ENCODE assay signal across 8 cellular contexts in genomic region chr2:189441709-189442074, GRCh38. TPM values are rescaled to one million over a fixed set of nuclear protein-coding genes. Genes with fewer than 3 reads are reported as not detected.
DNase-seq lines count a peak whose midpoint lies in the region; ATAC-seq and TF ChIP-seq lines count a peak whose summit lies in the region.

No MANE protein-coding gene starts in this region.

- H3K9ac ChIP-seq in SK-N-SH, result peak overlapping the region; percentile 95
- peak overlapping the region; percentile 61 for H3K9ac ChIP-seq in rectal smooth muscle tissue (ENCODE audit: low read length)

- WGBS in SK-N-SH (ENCODE audit: low lambda C conversion rate), result 3% methylated on average over 6 of the region's 12 CpGs

- TF ChIP-seq CTCF in SK-N-SH (IDR thresholded peaks at IDR 0.05) (no peak), foreskin keratinocyte (conservative IDR thresholded peaks at IDR 0.05) (no peak)

- peak overlapping the region; percentile 87 to 96 for H3K27ac ChIP-seq in SK-N-SH (ENCODE audit: low read depth in 2 of 2, low read length in 1 of 2)
- H3K27ac ChIP-seq in foreskin keratinocyte, result peak overlapping the region; percentile 79
- peak overlapping the region; percentile 98 for H3K27ac ChIP-seq in rectal smooth muscle tissue (ENCODE audit: low read depth, low read length)

- CTCF ChIA-PET in SK-N-SH (lab: Yijun Ruan, JAX), result no interaction called here

- H3K79me2 ChIP-seq in SK-N-SH (ENCODE audit: insufficient read depth), result peaks cover 62% of the 10 kb centered on the region

- H2AFZ ChIP-seq in SK-N-SH (ENCODE audit: low read depth), result peak overlapping the region; percentile 83

- H3F3A ChIP-seq in SK-N-SH (replicated peaks; ENCODE audit: insufficient read depth), result no peaks in the 10 kb centered on the region

- H3K4me3 ChIP-seq in SK-N-SH (ENCODE audit: low read depth in 2 of 2, low read length in 1 of 2) (peak overlapping the region; percentile 78 to 87), rectal smooth muscle tissue (ENCODE audit: low read length) (peak overlapping the region; percentile 91)

- H3K4me1 ChIP-seq in SK-N-SH (ENCODE audit: control insufficient read depth in 1 of 2, insufficient read depth in 2 of 2, low read depth in 1 of 2, low read length in 1 of 2), result peaks cover 7 to 12% of the 10 kb centered on the region in 2 experiments; a peak in 3 of 4 replicates
- peaks cover 20% of the 10 kb centered on the region for H3K4me1 ChIP-seq in foreskin keratinocyte
- H3K4me1 ChIP-seq in rectal smooth muscle tissue (ENCODE audit: control insufficient read depth, insufficient read depth, low read length), result no peaks in the 10 kb centered on the region

- H3K9me3 ChIP-seq in SK-N-SH, result no peaks in the 10 kb centered on the region

- TF ChIP-seq RAD21 in SK-N-SH (IDR thresholded peaks at IDR 0.05; ENCODE audit: low read length), result no peak

- in situ Hi-C loops in G401 (cut with HindIII; ENCODE audit: low sequenced_read_pairs), result no loop called here

- POLR2A ChIA-PET in SK-N-SH (lab: Yijun Ruan, JAX), result interaction anchor here (2.2 kb wide), 1 partner anchor 139 kb away, joined by 9 read pairs; the partner anchor contains the start of gene SLC40A1

- H3K36me3 ChIP-seq in SK-N-SH (replicated peaks in 1 of 2; ENCODE audit: control insufficient read depth in 1 of 2, insufficient read depth in 2 of 2, low read length in 1 of 2) (peaks cover 15 to 21% of the 10 kb centered on the region in 2 experiments), rectal smooth muscle tissue (ENCODE audit: control insufficient read depth, insufficient read depth, low read length) (no peaks in the 10 kb centered on the region)

- H3K27me3 ChIP-seq in SK-N-SH (ENCODE audit: insufficient read depth) (no peaks in the 10 kb centered on the region), foreskin keratinocyte (no peaks in the 10 kb centered on the region), rectal smooth muscle tissue (ENCODE audit: control insufficient read depth, insufficient read depth, low read length) (no peaks in the 10 kb centered on the region)

- DNase-seq in NCI-H1092 treated with DMSO at 0.1 percent for 48 hours (lab: John Stamatoyannopoulos, UW) (peak; percentile 48), NCI-H1092 (lab: John Stamatoyannopoulos, UW) (no peak), SK-N-SH (no peak), foreskin keratinocyte (no peak), G401 (ENCODE audit: low spot score) (no peak)
- no peak for DNase-seq in stimulated activated CD4-positive, alpha-beta T cell treated with anti-CD3 and anti-CD28 coated beads, Interleukin-4, amount 100 ng/mL, for 24 hours

- H4K20me1 ChIP-seq in SK-N-SH (ENCODE audit: insufficient read depth), result no peaks in the 10 kb centered on the region; the same call in 1 of the 2 replicates

- no peaks in the 10 kb centered on the region for H3K9me2 ChIP-seq in SK-N-SH

- no peak for TF ChIP-seq EP300 in SK-N-SH (IDR thresholded peaks at IDR 0.05; ENCODE audit: borderline replicate concordance in 1 of 2, low read depth in 1 of 2, low read length in 1 of 2)

- H3K4me2 ChIP-seq in SK-N-SH, result peak overlapping the region; percentile 79

- peak; percentile 26 for ATAC-seq in foreskin keratinocyte
- no peak for ATAC-seq in GM21825 (IDR thresholded peaks at IDR 0.05; ENCODE audit: unreplicated experiment)

TF ChIP-seq in SK-N-SH, 30 proteins besides CTCF, POLR2A, EP300 and RAD21:
- TF ChIP-seq RCOR1 (IDR thresholded peaks at IDR 0.05; ENCODE audit: low read length), result no peak
- 0 out of 2 replicates have a peak, but pooled peaks have one; percentile 32 for TF ChIP-seq GATA2 (CRISPR knock-in tag; IDR thresholded peaks at IDR 0.05)

RNA-seq across cellular contexts. Expression of gene WDR75, which starts 0.4 kb away (rescaled TPM):
- polyA plus RNA-seq in SK-N-SH (2012; rRNA removed) (25.6 and 37.4 TPM in 2 replicates), foreskin keratinocyte (17.0 and 25.6 TPM in 2 replicates)
- polyA plus RNA-seq in SK-N-SH (2012; cell fraction: cytosol; rRNA removed), result 31.5 and 35.6 TPM in 2 replicates
- polyA plus RNA-seq in SK-N-SH (2012; cell fraction: nucleus; rRNA removed), result 40.2 and 84.1 TPM in 2 replicates
- total RNA-seq in foreskin keratinocyte, result 39.9 and 49.6 TPM in 2 replicates
- total RNA-seq in G401 (2014; rRNA removed; shearing (Covaris generic)), result 77.2 and 107 TPM in 2 replicates
